12 cellular contexts compared by ENCODE assay signal in genomic region chr19:49403404-49404187, GRCh38. TPM values are rescaled to one million over a fixed set of nuclear protein-coding genes. Genes with fewer than 3 reads are reported as not detected.
DNase-seq lines count a peak whose midpoint lies in the region; ATAC-seq and TF ChIP-seq lines count a peak whose summit lies in the region.
"Had no signal": no experiment of that assay in that cellular context is flagged by ENCODE, and none has a peak within 500 bp of the region (broad histone marks: within the 10 kb centered on the region; RNA-seq: fewer than 3 reads in every experiment).

No MANE protein-coding gene starts in this region.

- peak; percentile 96 for DNase-seq in GM23338 (ENCODE audit: low spot score)
- DNase-seq in NCI-H2029 (lab: John Stamatoyannopoulos, UW): peak; percentile 95
- peak; percentile 63 for DNase-seq in WERI-Rb-1
- DNase-seq in neural crest cell (ENCODE audit: low read depth, low spot score): no peak
- no peak for DNase-seq in ovary
- no peak for DNase-seq in hepatic stellate cell (ENCODE audit: low spot score)
- no peak for DNase-seq in inferior parietal cortex (ENCODE audit: extremely low spot score)
- DNase-seq in medulla oblongata (ENCODE audit: extremely low spot score): no peak
- DNase-seq: amygdala, gastrocnemius medialis, right lobe of liver had no signal

- 0 out of 2 replicates have a peak, but pooled peaks cover 3% of the 10 kb centered on the region for H3K9me2 ChIP-seq in GM23338 (ENCODE audit: insufficient read depth)

- WGBS in ovary, 3 donors: 42 to 51% (median 47%) methylated on average over 7 of the region's 7 CpGs

- TF ChIP-seq CTCF in GM23338 (conservative IDR thresholded peaks at IDR 0.05; ENCODE audit: low read depth in 2 of 2) (no peak), WERI-Rb-1 (IDR thresholded peaks at IDR 0.05; ENCODE audit: low read depth, low read length) (no peak), neural crest cell (conservative IDR thresholded peaks at IDR 0.05) (no peak), ovary (IDR thresholded peaks at IDR 0.05) (no peak)

- H4K20me1 ChIP-seq in GM23338 (replicated peaks; ENCODE audit: insufficient read depth): no peaks in the 10 kb centered on the region

- peaks cover 20% of the 10 kb centered on the region for H3K4me1 ChIP-seq in GM23338 (ENCODE audit: insufficient read depth)
- H3K4me1 ChIP-seq in ovary (ENCODE audit: insufficient read depth): no peaks in the 10 kb centered on the region
- H3K4me1 ChIP-seq: gastrocnemius medialis, right lobe of liver had no signal

- H3K9me3 Mint-ChIP-seq in GM23338 (no peaks in the 10 kb centered on the region; the same call in 2 of the 3 replicates), neural crest cell (no peaks in the 10 kb centered on the region)
- H3K9me3 Mint-ChIP-seq: stimulated activated naive CD8-positive, alpha-beta T cell treated with anti-CD3 and anti-CD28 coated beads, Interleukin-15, Interleukin-2, amounts not matched to agents 100 ng/mL and 50 ng/mL, for 24 hours had no signal

- H3K4me3 ChIP-seq in GM23338: peak overlapping the region; percentile 15
- no peak overlapping the region for H3K4me3 ChIP-seq in WERI-Rb-1 (ENCODE audit: low read depth, low read length)
- no peak overlapping the region for H3K4me3 ChIP-seq in ovary
- H3K4me3 ChIP-seq: gastrocnemius medialis, right lobe of liver had no signal

- H3K79me2 ChIP-seq in GM23338 (replicated peaks; ENCODE audit: insufficient read depth): no peaks in the 10 kb centered on the region

- H3K4me3 Mint-ChIP-seq in GM23338 (peak overlapping the region; percentile 45), neural crest cell (no peak overlapping the region)
- H3K4me3 Mint-ChIP-seq: stimulated activated naive CD8-positive, alpha-beta T cell treated with anti-CD3 and anti-CD28 coated beads, Interleukin-15, Interleukin-2, amounts not matched to agents 100 ng/mL and 50 ng/mL, for 24 hours had no signal

- TF ChIP-seq POLR2A in ovary (IDR thresholded peaks at IDR 0.05): no peak

- H3K36me3 Mint-ChIP-seq in GM23338 (ENCODE audit: low read depth) (no peaks in the 10 kb centered on the region), neural crest cell (ENCODE audit: low read depth) (no peaks in the 10 kb centered on the region)

- H3K4me2 ChIP-seq in GM23338: peak overlapping the region; percentile 69

- H3F3A ChIP-seq in GM23338 (replicated peaks; ENCODE audit: low read depth): peaks cover 9% of the 10 kb centered on the region; the same call in 1 of the 2 replicates

- no peak for TF ChIP-seq EP300 in ovary (IDR thresholded peaks at IDR 0.05)

- ATAC-seq in GM23338: peak; percentile 98
- ATAC-seq: gastrocnemius medialis had no signal

- H3K36me3 ChIP-seq in GM23338 (ENCODE audit: insufficient read depth) (no peaks in the 10 kb centered on the region), WERI-Rb-1 (no peaks in the 10 kb centered on the region), ovary (no peaks in the 10 kb centered on the region)
- H3K36me3 ChIP-seq: gastrocnemius medialis, right lobe of liver had no signal

- H2AFZ ChIP-seq in GM23338: no peak overlapping the region

- H3K27ac Mint-ChIP-seq in GM23338: peak overlapping the region; percentile 96
- peak overlapping the region; percentile 43 for H3K27ac Mint-ChIP-seq in neural crest cell (ENCODE audit: unreplicated experiment)
- H3K27ac Mint-ChIP-seq: stimulated activated naive CD8-positive, alpha-beta T cell treated with anti-CD3 and anti-CD28 coated beads, Interleukin-15, Interleukin-2, amounts not matched to agents 100 ng/mL and 50 ng/mL, for 24 hours had no signal

- H3K27me3 Mint-ChIP-seq in GM23338 (ENCODE audit: insufficient read depth, low read depth, poor library complexity) (peaks cover 28% of the 10 kb centered on the region), neural crest cell (ENCODE audit: low read depth) (no peaks in the 10 kb centered on the region)
- H3K27me3 Mint-ChIP-seq: stimulated activated naive CD8-positive, alpha-beta T cell treated with anti-CD3 and anti-CD28 coated beads, Interleukin-15, Interleukin-2, amounts not matched to agents 100 ng/mL and 50 ng/mL, for 24 hours had no signal

- peaks cover 41% of the 10 kb centered on the region for H3K4me1 Mint-ChIP-seq in GM23338
- H3K4me1 Mint-ChIP-seq in neural crest cell: peaks cover 8% of the 10 kb centered on the region

- H3K27me3 ChIP-seq in GM23338 (ENCODE audit: insufficient read depth) (no peaks in the 10 kb centered on the region), WERI-Rb-1 (ENCODE audit: insufficient read depth, low read depth, severe bottlenecking) (no peaks in the 10 kb centered on the region), ovary (no peaks in the 10 kb centered on the region)
- H3K27me3 ChIP-seq: right lobe of liver had no signal

- H3K9me3 ChIP-seq in WERI-Rb-1 (ENCODE audit: severe bottlenecking) (no peaks in the 10 kb centered on the region), ovary (no peaks in the 10 kb centered on the region)
- H3K9me3 ChIP-seq: gastrocnemius medialis, right lobe of liver had no signal

- H3K27ac ChIP-seq in GM23338 (ENCODE audit: low read depth): peak overlapping the region; percentile 89
- peak overlapping the region; percentile 77 for H3K27ac ChIP-seq in WERI-Rb-1
- no peak overlapping the region for H3K27ac ChIP-seq in ovary
- H3K27ac ChIP-seq: gastrocnemius medialis, right lobe of liver had no signal

- intact Hi-C loops in ovary (cut with DNase I): no loop called here

TF ChIP-seq in GM23338, 12 proteins besides CTCF, POLR2A, EP300 and RAD21 (continues in another document):
- no peak for TF ChIP-seq JUNB (IDR thresholded peaks at IDR 0.05; ENCODE audit: unreplicated experiment)
- TF ChIP-seq ZNF331 (CRISPR knock-in tag; IDR thresholded peaks at IDR 0.05; ENCODE audit: low read depth): 0 out of 2 replicates have a peak, but pooled peaks have one; percentile 48

RNA-seq across cellular contexts. Expression of gene KASH5, which starts 15.5 kb away (rescaled TPM):
- total RNA-seq in GM23338 (2014; rRNA removed; shearing (Covaris generic)): not detected in 2 replicates
- polyA plus RNA-seq in GM23338 (2016; fragmentation: Nextera tagmentation; extraction: Ambion mirVana): 0.44 TPM in 1 of 2 replicates, not detected in the other
- total RNA-seq in neural crest cell: not detected in 2 replicates
- under 1 TPM in 1 of 7 donors, not detected in 6; 0.23 TPM for total RNA-seq in ovary
- under 1 TPM in 1 of 2 donors, not detected in 1; 0.15 TPM for polyA plus RNA-seq in ovary
- total RNA-seq: gastrocnemius medialis had no signal

RNA-seq across cellular contexts. Expression of gene PTH2, which starts 19.6 kb away (rescaled TPM):
- total RNA-seq in GM23338 (2014; rRNA removed; shearing (Covaris generic)): not detected in 2 replicates
- polyA plus RNA-seq in GM23338 (2016; fragmentation: Nextera tagmentation; extraction: Ambion mirVana): 1.3 and 1.6 TPM in 2 replicates
- total RNA-seq in neural crest cell: not detected in 2 replicates
- not detected for total RNA-seq in ovary
- polyA plus RNA-seq in ovary: not detected
- total RNA-seq: gastrocnemius medialis, right lobe of liver had no signal

RNA-seq across cellular contexts. Expression of gene GFY, which starts 21.6 kb away (rescaled TPM):
- not detected in 2 replicates for total RNA-seq in GM23338 (2014; rRNA removed; shearing (Covaris generic))
- 1.2 and 1.7 TPM in 2 replicates for polyA plus RNA-seq in GM23338 (2016; fragmentation: Nextera tagmentation; extraction: Ambion mirVana)
- total RNA-seq in neural crest cell: not detected in 2 replicates
- total RNA-seq in ovary: not detected
- not detected for polyA plus RNA-seq in ovary
- total RNA-seq: gastrocnemius medialis, right lobe of liver had no signal

RNA-seq across cellular contexts. Expression of gene SLC17A7, which starts 37.7 kb away (rescaled TPM):
- total RNA-seq in GM23338 (2014; rRNA removed; shearing (Covaris generic)): 0.90 and 1.6 TPM in 2 replicates
- 1.5 TPM in 2 replicates for polyA plus RNA-seq in GM23338 (2016; fragmentation: Nextera tagmentation; extraction: Ambion mirVana)
- total RNA-seq in neural crest cell: 0.23 TPM in 1 of 2 replicates, not detected in the other
- under 1 TPM in 5 of 7 donors, not detected in 2; 0.15 to 0.57 (median 0.17) TPM for total RNA-seq in ovary
- polyA plus RNA-seq in ovary: 1 to 10 TPM in 1 of 2 donors, under 1 TPM in 1; 0.19 to 2.5 TPM

RNA-seq across cellular contexts. Expression of gene DKKL1, which starts 39.9 kb away (rescaled TPM):
- total RNA-seq in GM23338 (2014; rRNA removed; shearing (Covaris generic)): 0.76 TPM in 1 of 2 replicates, not detected in the other
- 2.9 and 3.6 TPM in 2 replicates for polyA plus RNA-seq in GM23338 (2016; fragmentation: Nextera tagmentation; extraction: Ambion mirVana)
- total RNA-seq in neural crest cell: 1.9 and 2.0 TPM in 2 replicates
- 1 to 10 TPM in 5 of 7 donors, under 1 TPM in 1, not detected in 1; 0.22 to 2.4 (median 1.3) TPM for total RNA-seq in ovary
- under 1 TPM; 0.35 to 0.42 TPM for polyA plus RNA-seq in ovary
- total RNA-seq: gastrocnemius medialis, right lobe of liver had no signal

Comparison
In these comparisons a context has a peak if more than half of its experiments do, and no peak if none do; other contexts are left out.
1. DNase-seq: peak in GM23338 (single experiment), NCI-H2029 (single experiment) and WERI-Rb-1 (single experiment); none in neural crest cell (single experiment), ovary (0 of 5), hepatic stellate cell (single experiment), inferior parietal cortex (single experiment) and medulla oblongata (single experiment).
2. H3K27ac ChIP-seq: peak in GM23338 (single experiment) and WERI-Rb-1 (single experiment); none in ovary (0 of 2).